24 cellular contexts compared by ENCODE assay signal in the genomic region with DNA sequence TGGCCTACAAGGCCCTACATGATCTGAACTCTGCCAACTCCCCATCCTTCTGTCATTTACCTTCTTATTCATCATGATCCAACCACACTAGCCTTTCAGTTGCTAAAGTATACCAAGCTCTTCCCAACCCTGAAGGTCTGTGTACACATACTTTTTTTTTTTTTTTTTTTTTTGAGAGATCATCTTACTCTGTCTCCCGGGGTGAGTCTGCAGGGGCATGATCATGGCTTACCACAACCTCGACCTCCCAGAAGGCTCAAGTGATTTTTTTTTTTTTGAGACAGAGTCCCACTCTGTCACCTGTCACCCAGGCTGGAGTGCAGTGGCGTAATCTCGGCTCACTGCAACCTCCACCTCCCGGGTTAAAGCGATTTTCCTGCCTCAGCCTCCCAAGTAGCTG.
"Had no signal": no experiment of that assay in that cellular context is flagged by ENCODE, and none has a peak within 500 bp of the region (broad histone marks: within the 10 kb centered on the region; RNA-seq: fewer than 3 reads in every experiment).

No MANE protein-coding gene starts in this region.

- DNase-seq: activated B cell treated with CpG ODN at 0.5 μM for 24 hours; activated CD4-positive, alpha-beta memory T cell treated with anti-CD3 and anti-CD28 coated beads for 36 hours; activated CD4-positive, alpha-beta T cell treated with anti-CD3 and anti-CD28 coated beads for 48 hours; activated CD4-positive, alpha-beta T cell treated with anti-CD3 and anti-CD28 coated beads, Interleukin-2, amount 50 U/mL, for 1 hour; activated CD8-positive, alpha-beta memory T cell treated with anti-CD3 and anti-CD28 coated beads, Interleukin-2, amount 50 U/mL, for 48 hours; activated gamma-delta T cell; activated naive CD4-positive, alpha-beta T cell; activated naive CD4-positive, alpha-beta T cell treated with anti-CD3 and anti-CD28 coated beads, Interleukin-2, amount 10 ng/mL, durations not matched to agents 7 days and 5 days; activated naive CD8-positive, alpha-beta T cell treated with anti-CD3 and anti-CD28 coated beads, Interleukin-2, amount 10 ng/mL, durations not matched to agents 7 days and 5 days; activated T-cell treated with anti-CD3 and anti-CD28 coated beads for 4 hours; activated T-cell treated with anti-CD3 and anti-CD28 coated beads, Interleukin-2, amount 50 U/mL, for 24 hours; activated T-cell treated with anti-CD3 and anti-CD28 coated beads, Interleukin-2, amount 50 U/mL, for 72 hours; cortex of kidney; dermis blood vessel endothelial cell; effector CD4-positive, alpha-beta T cell; effector memory CD8-positive, alpha-beta T cell; erythroblast; foreskin keratinocyte; gastrocnemius medialis; heart right ventricle; T1000; WERI-Rb-1 had no signal

- ATAC-seq: activated CD4-positive, CD25-positive, alpha-beta regulatory T cell treated with anti-CD3 and anti-CD28 coated beads, Interleukin-2, amount 50 U/mL, for 24 hours; activated naive CD4-positive, alpha-beta T cell treated with anti-CD3 and anti-CD28 coated beads, Interleukin-2, amount 50 U/mL, for 72 hours; activated T-cell treated with anti-CD3 and anti-CD28 coated beads, Interleukin-2, amount 50 U/mL, for 72 hours; effector memory CD8-positive, alpha-beta T cell; foreskin keratinocyte; gastrocnemius medialis; heart right ventricle had no signal
